ENCODE assay signal across 35 cellular contexts in genomic region chr9:94568250-94568889, GRCh38. TPM values are rescaled to one million over a fixed set of nuclear protein-coding genes. Genes with fewer than 3 reads are reported as not detected.
"Had no signal": no experiment of that assay in that cellular context is flagged by ENCODE, and none has a peak within 500 bp of the region (broad histone marks: within the 10 kb centered on the region; RNA-seq: fewer than 3 reads in every experiment).

No MANE protein-coding gene starts in this region.

- H3K9me3 Mint-ChIP-seq: activated CD4-positive, alpha-beta T cell treated with anti-CD3 and anti-CD28 coated beads, Interleukin-2, amount 10 ng/mL, durations not matched to agents 24 days and 14 days; activated naive CD8-positive, alpha-beta T cell treated with anti-CD3 and anti-CD28 coated beads, Interleukin-2, amount 10 ng/mL, durations not matched to agents 7 days and 5 days; activated T-helper 2 cell treated with anti-CD3 and anti-CD28 coated beads, Interferon-gamma antibody, Interleukin-2, Interleukin-4, amounts not matched to agents 10 μg/mL and 5 μg/mL and 100 μg/mL, durations not matched to agents 14 hours and 24 hours and 36 hours had no signal

- H3K27ac ChIP-seq: ascending aorta, cardiac muscle cell, Peyer's patch, SK-N-MC, WERI-Rb-1 had no signal

- H3K36me3 ChIP-seq: ascending aorta, cardiac muscle cell, Peyer's patch, WERI-Rb-1 had no signal

- H3K4me1 Mint-ChIP-seq: activated CD4-positive, alpha-beta T cell treated with anti-CD3 and anti-CD28 coated beads, Interleukin-2, amount 10 ng/mL, durations not matched to agents 24 days and 14 days; activated naive CD4-positive, alpha-beta T cell treated with anti-CD3 and anti-CD28 coated beads, Interleukin-2, amount 50 U/mL, for 24 hours; activated naive CD8-positive, alpha-beta T cell treated with anti-CD3 and anti-CD28 coated beads, Interleukin-2, amount 10 ng/mL, durations not matched to agents 7 days and 5 days had no signal

- H3K4me1 ChIP-seq: ascending aorta, Peyer's patch had no signal

- H3K27ac Mint-ChIP-seq: activated CD4-positive, alpha-beta T cell treated with anti-CD3 and anti-CD28 coated beads, Interleukin-2, amount 10 ng/mL, durations not matched to agents 24 days and 14 days; activated CD8-positive, alpha-beta T cell treated with anti-CD3 and anti-CD28 coated beads for 36 hours; activated naive CD4-positive, alpha-beta T cell treated with anti-CD3 and anti-CD28 coated beads, Interleukin-2, amount 50 U/mL, for 24 hours; activated naive CD8-positive, alpha-beta T cell treated with anti-CD3 and anti-CD28 coated beads, Interleukin-2, amount 10 ng/mL, durations not matched to agents 7 days and 5 days; activated T-cell treated with anti-CD3 and anti-CD28 coated beads, Interleukin-2, amount 50 U/mL, for 24 hours; activated T-helper 2 cell treated with anti-CD3 and anti-CD28 coated beads, Interferon-gamma antibody, Interleukin-2, Interleukin-4, amounts not matched to agents 10 μg/mL and 5 μg/mL and 100 μg/mL, durations not matched to agents 14 hours and 24 hours and 36 hours had no signal

- ATAC-seq: activated CD8-positive, alpha-beta T cell treated with anti-CD3 and anti-CD28 coated beads for 36 hours; K562; PC-3 had no signal

- H3K36me3 Mint-ChIP-seq: activated naive CD4-positive, alpha-beta T cell treated with anti-CD3 and anti-CD28 coated beads, Interleukin-2, amount 50 U/mL, for 24 hours; activated naive CD8-positive, alpha-beta T cell treated with anti-CD3 and anti-CD28 coated beads, Interleukin-2, amount 10 ng/mL, durations not matched to agents 7 days and 5 days had no signal

- H3K4me3 Mint-ChIP-seq: activated CD4-positive, alpha-beta T cell treated with anti-CD3 and anti-CD28 coated beads, Interleukin-2, amount 10 ng/mL, durations not matched to agents 24 days and 14 days; activated CD8-positive, alpha-beta T cell treated with anti-CD3 and anti-CD28 coated beads for 36 hours; activated naive CD4-positive, alpha-beta T cell treated with anti-CD3 and anti-CD28 coated beads, Interleukin-2, amount 50 U/mL, for 24 hours; activated naive CD8-positive, alpha-beta T cell treated with anti-CD3 and anti-CD28 coated beads, Interleukin-2, amount 10 ng/mL, durations not matched to agents 7 days and 5 days; activated T-cell treated with anti-CD3 and anti-CD28 coated beads, Interleukin-2, amount 50 U/mL, for 24 hours had no signal

- DNase-seq: activated CD4-positive, alpha-beta T cell treated with anti-CD3 and anti-CD28 coated beads, Interleukin-2, amount 10 ng/mL, durations not matched to agents 24 days and 14 days; activated CD4-positive, alpha-beta T cell treated with anti-CD3 and anti-CD28 coated beads, Interleukin-2, amount 50 U/mL, for 4 hours; activated CD8-positive, alpha-beta T cell treated with anti-CD3 and anti-CD28 coated beads for 36 hours; activated gamma-delta T cell; activated naive CD4-positive, alpha-beta T cell treated with Interleukin-2 at 50 U/mL for 16 hours; activated naive CD8-positive, alpha-beta T cell treated with anti-CD3 and anti-CD28 coated beads, Interleukin-2, amount 10 ng/mL, durations not matched to agents 7 days and 5 days; activated T-cell treated with anti-CD3 and anti-CD28 coated beads, Interleukin-2, amount 50 U/mL, for 24 hours; amygdala; IMR-90; NCI-H1048; NCI-H1417; NCI-H146; NCI-H187; NCI-H2029 treated with DMSO at 0.1 percent for 48 hours; NCI-H2107; NCI-H2171; NCI-H510A; NCI-H526; NCI-H748 treated with DMSO at 0.1 percent for 48 hours; NK-92 treated with Interleukin-12 subunit alpha and Interleukin-12 subunit beta, amount 100 ng/mL, for 24 hours; PC-3; Peyer's patch; RPMI8226; T1000; WERI-Rb-1 had no signal

- H3K4me3 ChIP-seq: ascending aorta, cardiac muscle cell, K562, Peyer's patch, SK-N-MC had no signal

- H3K9me3 ChIP-seq: ascending aorta, Peyer's patch had no signal

- H3K27me3 ChIP-seq: ascending aorta, cardiac muscle cell, Peyer's patch had no signal

RNA-seq across cellular contexts. Expression of gene PCAT7, which starts 13.5 kb away (rescaled TPM):
- total RNA-seq: activated CD4-positive, alpha-beta T cell treated with anti-CD3 and anti-CD28 coated beads, Interleukin-2, amount 10 ng/mL, durations not matched to agents 24 days and 14 days; activated CD8-positive, alpha-beta memory T cell treated with anti-CD3 and anti-CD28 coated beads for 36 hours; activated CD8-positive, alpha-beta T cell treated with anti-CD3 and anti-CD28 coated beads for 36 hours; activated naive CD8-positive, alpha-beta T cell treated with anti-CD3 and anti-CD28 coated beads, Interleukin-2, amount 10 ng/mL, durations not matched to agents 7 days and 5 days; activated T-helper 2 cell treated with anti-CD3 and anti-CD28 coated beads, Interferon-gamma antibody, Interleukin-2, Interleukin-4, amounts not matched to agents 10 μg/mL and 5 μg/mL and 100 μg/mL, durations not matched to agents 14 hours and 24 hours and 36 hours; ascending aorta; IMR-90; MCF 10A; T-helper 1 cell treated with Interleukin-12 subunit alpha and Interleukin-12 subunit beta and Interleukin-4 antibody, amounts not matched to agents 30 ng/mL and 1 ng/mL, for 36 hours; T-helper 2 cell treated with Interferon-gamma antibody and Interleukin-4, amounts not matched to agents 100 ng/mL and 5 ng/mL, for 36 hours had no signal
- polyA plus RNA-seq: IMR-90 had no signal

RNA-seq across cellular contexts. Expression of gene FBP2, which starts 25.3 kb away (rescaled TPM):
- total RNA-seq: activated CD4-positive, alpha-beta T cell treated with anti-CD3 and anti-CD28 coated beads, Interleukin-2, amount 10 ng/mL, durations not matched to agents 24 days and 14 days; activated CD8-positive, alpha-beta memory T cell treated with anti-CD3 and anti-CD28 coated beads for 36 hours; activated CD8-positive, alpha-beta T cell treated with anti-CD3 and anti-CD28 coated beads for 36 hours; activated naive CD8-positive, alpha-beta T cell treated with anti-CD3 and anti-CD28 coated beads, Interleukin-2, amount 10 ng/mL, durations not matched to agents 7 days and 5 days; activated T-helper 2 cell treated with anti-CD3 and anti-CD28 coated beads, Interferon-gamma antibody, Interleukin-2, Interleukin-4, amounts not matched to agents 10 μg/mL and 5 μg/mL and 100 μg/mL, durations not matched to agents 14 hours and 24 hours and 36 hours; ascending aorta; cardiac muscle cell; IMR-90; K562; MCF 10A; PC-3; Peyer's patch; T-helper 1 cell treated with Interleukin-12 subunit alpha and Interleukin-12 subunit beta and Interleukin-4 antibody, amounts not matched to agents 30 ng/mL and 1 ng/mL, for 36 hours; T-helper 2 cell treated with Interferon-gamma antibody and Interleukin-4, amounts not matched to agents 100 ng/mL and 5 ng/mL, for 36 hours had no signal
- polyA plus RNA-seq: IMR-90 had no signal
